Comparison of ENCODE assay signal across 1 cellular context in the genomic region with DNA sequence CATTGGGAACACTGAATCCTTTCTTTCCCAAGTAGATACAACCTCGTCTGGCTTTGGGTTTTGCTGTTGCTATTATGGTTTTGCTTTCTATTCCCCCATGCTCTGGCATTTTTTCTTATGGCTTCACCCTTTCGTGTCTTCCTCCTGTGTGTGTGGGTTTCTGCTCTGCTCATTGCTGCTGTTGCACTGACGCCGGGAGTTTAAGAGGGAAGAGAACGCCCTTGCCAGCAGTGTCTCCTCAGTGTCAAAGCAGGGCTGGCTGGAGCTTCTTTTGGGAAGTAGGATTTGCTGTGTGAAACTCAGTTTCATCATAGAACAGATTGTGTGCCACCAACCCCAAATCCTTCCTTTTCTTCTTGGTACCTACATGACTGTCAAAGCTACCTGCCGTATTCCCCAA.
TF ChIP-seq lines count a peak whose summit lies in the region.

No MANE protein-coding gene starts in this region.

TF ChIP-seq in GM23338, 12 proteins besides CTCF, POLR2A, EP300 and RAD21 (continued from another document):
- TF ChIP-seq, protein P1, sequence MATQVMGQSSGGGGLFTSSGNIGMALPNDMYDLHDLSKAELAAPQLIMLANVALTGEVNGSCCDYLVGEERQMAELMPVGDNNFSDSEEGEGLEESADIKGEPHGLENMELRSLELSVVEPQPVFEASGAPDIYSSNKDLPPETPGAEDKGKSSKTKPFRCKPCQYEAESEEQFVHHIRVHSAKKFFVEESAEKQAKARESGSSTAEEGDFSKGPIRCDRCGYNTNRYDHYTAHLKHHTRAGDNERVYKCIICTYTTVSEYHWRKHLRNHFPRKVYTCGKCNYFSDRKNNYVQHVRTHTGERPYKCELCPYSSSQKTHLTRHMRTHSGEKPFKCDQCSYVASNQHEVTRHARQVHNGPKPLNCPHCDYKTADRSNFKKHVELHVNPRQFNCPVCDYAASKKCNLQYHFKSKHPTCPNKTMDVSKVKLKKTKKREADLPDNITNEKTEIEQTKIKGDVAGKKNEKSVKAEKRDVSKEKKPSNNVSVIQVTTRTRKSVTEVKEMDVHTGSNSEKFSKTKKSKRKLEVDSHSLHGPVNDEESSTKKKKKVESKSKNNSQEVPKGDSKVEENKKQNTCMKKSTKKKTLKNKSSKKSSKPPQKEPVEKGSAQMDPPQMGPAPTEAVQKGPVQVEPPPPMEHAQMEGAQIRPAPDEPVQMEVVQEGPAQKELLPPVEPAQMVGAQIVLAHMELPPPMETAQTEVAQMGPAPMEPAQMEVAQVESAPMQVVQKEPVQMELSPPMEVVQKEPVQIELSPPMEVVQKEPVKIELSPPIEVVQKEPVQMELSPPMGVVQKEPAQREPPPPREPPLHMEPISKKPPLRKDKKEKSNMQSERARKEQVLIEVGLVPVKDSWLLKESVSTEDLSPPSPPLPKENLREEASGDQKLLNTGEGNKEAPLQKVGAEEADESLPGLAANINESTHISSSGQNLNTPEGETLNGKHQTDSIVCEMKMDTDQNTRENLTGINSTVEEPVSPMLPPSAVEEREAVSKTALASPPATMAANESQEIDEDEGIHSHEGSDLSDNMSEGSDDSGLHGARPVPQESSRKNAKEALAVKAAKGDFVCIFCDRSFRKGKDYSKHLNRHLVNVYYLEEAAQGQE (IDR thresholded peaks at IDR 0.05; ENCODE audit: unreplicated experiment): no peak
- TF ChIP-seq ZNF462 (CRISPR knock-in tag; IDR thresholded peaks at IDR 0.05) (no peak), STAT1 (IDR thresholded peaks at IDR 0.05; ENCODE audit: unreplicated experiment) (no peak), NANOG (IDR thresholded peaks at IDR 0.05; ENCODE audit: borderline replicate concordance) (no peak), EZH2 (IDR thresholded peaks at IDR 0.05; ENCODE audit: low read depth, unreplicated experiment) (no peak), CREB1 (CRISPR knock-in tag; IDR thresholded peaks at IDR 0.05; ENCODE audit: low read depth) (no peak), JUNB (IDR thresholded peaks at IDR 0.05; ENCODE audit: unreplicated experiment) (no peak), EZH2phosphoT487 (IDR thresholded peaks at IDR 0.05; ENCODE audit: unreplicated experiment) (no peak), ZNF114 (CRISPR knock-in tag; IDR thresholded peaks at IDR 0.05) (no peak)
- TF ChIP-seq, protein P2, sequence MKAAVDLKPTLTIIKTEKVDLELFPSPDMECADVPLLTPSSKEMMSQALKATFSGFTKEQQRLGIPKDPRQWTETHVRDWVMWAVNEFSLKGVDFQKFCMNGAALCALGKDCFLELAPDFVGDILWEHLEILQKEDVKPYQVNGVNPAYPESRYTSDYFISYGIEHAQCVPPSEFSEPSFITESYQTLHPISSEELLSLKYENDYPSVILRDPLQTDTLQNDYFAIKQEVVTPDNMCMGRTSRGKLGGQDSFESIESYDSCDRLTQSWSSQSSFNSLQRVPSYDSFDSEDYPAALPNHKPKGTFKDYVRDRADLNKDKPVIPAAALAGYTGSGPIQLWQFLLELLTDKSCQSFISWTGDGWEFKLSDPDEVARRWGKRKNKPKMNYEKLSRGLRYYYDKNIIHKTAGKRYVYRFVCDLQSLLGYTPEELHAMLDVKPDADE (IDR thresholded peaks at IDR 0.05): no peak
